ENCODE assay signal across 8 cellular contexts in the genomic region with DNA sequence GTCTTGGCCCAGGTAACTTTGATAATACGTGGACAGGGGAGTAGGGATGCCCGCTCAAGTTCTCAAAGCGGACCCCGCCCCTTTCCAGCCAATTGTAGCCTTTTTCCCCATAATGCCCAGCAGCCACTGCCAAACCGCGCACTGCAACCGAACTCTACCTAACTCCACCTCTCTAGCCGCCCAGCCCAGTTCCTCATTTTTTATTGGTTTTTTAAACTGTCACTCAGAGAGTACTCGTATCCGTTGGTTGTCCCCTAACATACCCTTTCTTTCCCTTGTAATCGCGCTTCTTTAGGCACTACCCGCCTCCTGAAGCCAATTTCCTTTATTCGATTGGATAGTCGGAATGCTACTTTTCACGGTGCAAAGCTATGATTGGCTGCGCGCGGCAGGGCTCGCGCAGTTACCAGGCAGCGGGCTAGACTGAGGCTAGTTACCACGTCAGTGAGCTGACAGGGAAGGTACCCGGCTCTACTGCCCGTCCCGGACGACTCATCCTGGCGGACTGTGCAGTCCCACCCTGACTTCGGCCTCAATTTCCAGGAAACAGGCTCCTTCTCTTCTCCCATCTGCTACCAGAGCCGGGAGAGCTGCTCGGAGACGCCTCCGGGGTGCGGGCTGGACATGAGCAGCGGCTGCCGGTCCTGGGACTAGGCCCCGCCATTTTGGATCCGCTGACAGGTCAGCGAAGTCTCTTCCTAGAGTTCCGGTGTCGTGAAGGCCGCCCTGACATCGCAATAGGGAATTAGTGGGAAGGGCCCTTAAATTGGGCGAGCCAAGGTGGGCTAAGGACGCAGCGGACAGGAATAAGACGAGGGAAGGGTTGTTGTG. TPM values are rescaled to one million over a fixed set of nuclear protein-coding genes. Genes with fewer than 3 reads are reported as not detected.
DNase-seq lines count a peak whose midpoint lies in the region; ATAC-seq and TF ChIP-seq lines count a peak whose summit lies in the region.

Gene GBF1 (plus strand): TSS at position 432 of the 831 bp plus-strand sequence. CDS start 13,407 bp downstream, outside the sequence.

- ATAC-seq in GM21576 (IDR thresholded peaks at IDR 0.05; ENCODE audit: unreplicated experiment) = peak; percentile 89
- ATAC-seq in PC-3 = peak; percentile 92

- H4K20me1 ChIP-seq in PC-3 (ENCODE audit: low read length) = peaks cover 16% of the 10 kb centered on the region

- no peaks in the 10 kb centered on the region for H3F3A ChIP-seq in PC-3 (ENCODE audit: low read length, unreplicated experiment)

- H3K27me3 ChIP-seq in PC-3 (ENCODE audit: low read length) (no peaks in the 10 kb centered on the region), mononuclear cell (ENCODE audit: insufficient read depth, low read length) (peaks cover 22% of the 10 kb centered on the region)

- intact Hi-C loops in PC-3 (cut with micrococcal nuclease) = loop anchor here (5.0 kb wide), 1 partner anchor 97 kb away; no protein-coding TSS in a partner anchor

- no peaks in the 10 kb centered on the region for H3K9me2 ChIP-seq in PC-3 (replicated peaks; ENCODE audit: low read length)

- no peak for TF ChIP-seq RAD21 in Ishikawa (IDR thresholded peaks at IDR 0.05; ENCODE audit: low read depth)

- CTCF ChIA-PET in PC-3 (lab: Charles Lee) = interaction anchor here (0.7 kb wide), 1 partner anchor 16 kb away, joined by 3 read pairs; no protein-coding TSS in a partner anchor

- peaks cover 33% of the 10 kb centered on the region for H3K4me1 ChIP-seq in PC-3 (ENCODE audit: insufficient read depth, low read length)
- peaks cover 53% of the 10 kb centered on the region for H3K4me1 ChIP-seq in mononuclear cell (ENCODE audit: insufficient read depth, low read length)

- H3K79me2 ChIP-seq in PC-3 (ENCODE audit: low read length) = peaks cover 49% of the 10 kb centered on the region

- H3K27ac ChIP-seq in PC-3 (ENCODE audit: low read length) = peak within 1 kb of the TSS; percentile 52

- H3K9me3 ChIP-seq in PC-3 (ENCODE audit: low read length) (no peaks in the 10 kb centered on the region), mononuclear cell (ENCODE audit: low read depth, low read length) (no peaks in the 10 kb centered on the region)

- peak; percentile 100 for DNase-seq in DMS114 treated with DMSO at 0.1 percent for 48 hours (lab: John Stamatoyannopoulos, UW; ENCODE audit: unreplicated experiment)
- peak; percentile 99 for DNase-seq in PC-3
- DNase-seq in activated T-cell treated with anti-CD3 and anti-CD28 coated beads for 48 hours (ENCODE audit: low read depth) = peak; percentile 82
- DNase-seq in epithelial cell of esophagus (ENCODE audit: low read depth) = peak; percentile 100
- DNase-seq in stimulated activated CD8-positive, alpha-beta memory T cell treated with anti-CD3 and anti-CD28 coated beads, Interleukin-4, amount 100 ng/mL, for 1 hour (ENCODE audit: low read depth in 2 of 2, low spot score in 1 of 2) = peak; percentile 69 to 74

- H3K4me2 ChIP-seq in PC-3 (ENCODE audit: low read length) = peak within 1 kb of the TSS; percentile 86

- TF ChIP-seq CTCF in PC-3 (conservative IDR thresholded peaks at IDR 0.05; ENCODE audit: low read depth, low read length) (no peak), epithelial cell of esophagus (IDR thresholded peaks at IDR 0.05; ENCODE audit: insufficient read depth, low read depth, low read length, missing control alignments) (no peak)

- POLR2A ChIA-PET in PC-3 (lab: Charles Lee; ENCODE audit: unreplicated experiment) = interaction anchor here (0.6 to 1.0 kb wide), 5 partner anchors 10 to 1872 kb away, joined by 4 to 8 read pairs (median 4); no protein-coding TSS in a partner anchor

- H2AFZ ChIP-seq in PC-3 (ENCODE audit: low read length) = peak within 1 kb of the TSS; percentile 96

- BruUV-seq in PC-3 (replicated peaks; lab: Mats Ljungman, UMichigan) = no TSS peak

- H3K9ac ChIP-seq in PC-3 (ENCODE audit: low read length) = peak within 1 kb of the TSS; percentile 84

- no peak for TF ChIP-seq EP300 in Ishikawa (IDR thresholded peaks at IDR 0.05; ENCODE audit: borderline replicate concordance)

- H3K4me3 ChIP-seq in PC-3 (ENCODE audit: low read length) (peak within 1 kb of the TSS; percentile 90), epithelial cell of esophagus (ENCODE audit: low read length) (peak within 1 kb of the TSS; percentile 95), mononuclear cell (ENCODE audit: low read length) (peak within 1 kb of the TSS; percentile 93)

- H3K36me3 ChIP-seq in PC-3 (ENCODE audit: low read depth, low read length) = no peaks in the 10 kb centered on the region

TF ChIP-seq in Ishikawa, 13 proteins besides CTCF, POLR2A, EP300 and RAD21:
- no peak; the same call in 1 of the 2 replicates for TF ChIP-seq FOXM1 (IDR thresholded peaks at IDR 0.05; ENCODE audit: borderline replicate concordance, low read depth)
- no peak; the same call in 1 of the 2 replicates for TF ChIP-seq ZBTB7A (IDR thresholded peaks at IDR 0.05; ENCODE audit: low read depth)
- no peak for TF ChIP-seq REST (IDR thresholded peaks at IDR 0.05; ENCODE audit: low read depth)
- no peak for TF ChIP-seq CEBPB (IDR thresholded peaks at IDR 0.05)
- TF ChIP-seq CREB1 (IDR thresholded peaks at IDR 0.05; ENCODE audit: low read depth) = peak; percentile 87
- 0 out of 2 replicates have a peak, but pooled peaks have one; percentile 26 for TF ChIP-seq TEAD4 (IDR thresholded peaks at IDR 0.05)
- TF ChIP-seq TCF12 (IDR thresholded peaks at IDR 0.05; ENCODE audit: low read depth) = no peak
- peak; percentile 94 for TF ChIP-seq YY1 (IDR thresholded peaks at IDR 0.05; ENCODE audit: low read depth)
- TF ChIP-seq EGR1 (IDR thresholded peaks at IDR 0.05) = no peak; the same call in 1 of the 2 replicates
- TF ChIP-seq, protein P1, sequence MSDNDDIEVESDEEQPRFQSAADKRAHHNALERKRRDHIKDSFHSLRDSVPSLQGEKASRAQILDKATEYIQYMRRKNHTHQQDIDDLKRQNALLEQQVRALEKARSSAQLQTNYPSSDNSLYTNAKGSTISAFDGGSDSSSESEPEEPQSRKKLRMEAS (IDR thresholded peaks at IDR 0.05) = peak; percentile 41; the same call in 1 of the 2 replicates
- TF ChIP-seq, protein P2, sequence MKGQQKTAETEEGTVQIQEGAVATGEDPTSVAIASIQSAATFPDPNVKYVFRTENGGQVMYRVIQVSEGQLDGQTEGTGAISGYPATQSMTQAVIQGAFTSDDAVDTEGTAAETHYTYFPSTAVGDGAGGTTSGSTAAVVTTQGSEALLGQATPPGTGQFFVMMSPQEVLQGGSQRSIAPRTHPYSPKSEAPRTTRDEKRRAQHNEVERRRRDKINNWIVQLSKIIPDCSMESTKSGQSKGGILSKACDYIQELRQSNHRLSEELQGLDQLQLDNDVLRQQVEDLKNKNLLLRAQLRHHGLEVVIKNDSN (IDR thresholded peaks at IDR 0.05) = no peak
- TF ChIP-seq TAF1 (IDR thresholded peaks at IDR 0.05; ENCODE audit: low read depth) = peak; percentile 91
- peak; percentile 44; the same call in 1 of the 2 replicates for TF ChIP-seq NFIC (IDR thresholded peaks at IDR 0.05)

RNA-seq across cellular contexts. Expression of gene GBF1, which starts in this region (rescaled TPM):
- total RNA-seq in PC-3 (2014; rRNA removed) = 25.2 and 31.3 TPM in 2 replicates
- total RNA-seq in mononuclear cell = 16.7 TPM

Comparison
In these comparisons a context has a peak if more than half of its experiments do, and no peak if none do; other contexts are left out.
1. Peak in every context shown above with its lines: DNase-seq, ATAC-seq, H3K4me3 ChIP-seq and H3K27ac ChIP-seq.